Comparison of ENCODE assay signal across 8 cellular contexts in genomic region chr15:56869573-56869972, GRCh38. TPM values are rescaled to one million over a fixed set of nuclear protein-coding genes. Genes with fewer than 3 reads are reported as not detected.
DNase-seq lines count a peak whose midpoint lies in the region; ATAC-seq lines count a peak whose summit lies in the region.

No MANE protein-coding gene starts in this region.

- no peak overlapping the region for H3K27ac ChIP-seq in right cardiac atrium (ENCODE audit: low read length)

- H3K9me3 Mint-ChIP-seq in activated CD8-positive, alpha-beta memory T cell treated with anti-CD3 and anti-CD28 coated beads, Interleukin-2, amount 10 ng/mL, durations not matched to agents 7 days and 5 days (ENCODE audit: low read depth) = no peaks in the 10 kb centered on the region

- no peaks in the 10 kb centered on the region for H3K9me3 ChIP-seq in right cardiac atrium (ENCODE audit: control insufficient read depth, low read length)

- no peaks in the 10 kb centered on the region for H3K36me3 Mint-ChIP-seq in activated CD8-positive, alpha-beta memory T cell treated with anti-CD3 and anti-CD28 coated beads, Interleukin-2, amount 10 ng/mL, durations not matched to agents 7 days and 5 days

- no peak overlapping the region for H3K4me3 Mint-ChIP-seq in activated CD8-positive, alpha-beta memory T cell treated with anti-CD3 and anti-CD28 coated beads, Interleukin-2, amount 10 ng/mL, durations not matched to agents 7 days and 5 days

- intact Hi-C loops in right cardiac atrium (cut with DNase I) = loop anchor here (5.0 kb wide), 2 partner anchors 47 to 372 kb away; no protein-coding TSS in a partner anchor

- peaks cover 1% of the 10 kb centered on the region for H3K4me1 ChIP-seq in right cardiac atrium (ENCODE audit: control insufficient read depth, insufficient read depth, low read length)

- H3K27me3 ChIP-seq in right cardiac atrium (ENCODE audit: control insufficient read depth, insufficient read depth) = no peaks in the 10 kb centered on the region

- H3K27ac Mint-ChIP-seq in activated CD8-positive, alpha-beta memory T cell treated with anti-CD3 and anti-CD28 coated beads, Interleukin-2, amount 10 ng/mL, durations not matched to agents 7 days and 5 days = no peak overlapping the region

- peaks cover 3% of the 10 kb centered on the region for H3K27me3 Mint-ChIP-seq in activated CD8-positive, alpha-beta memory T cell treated with anti-CD3 and anti-CD28 coated beads, Interleukin-2, amount 10 ng/mL, durations not matched to agents 7 days and 5 days

- no peak overlapping the region for H3K4me3 ChIP-seq in right cardiac atrium (ENCODE audit: low read length)

- no peak for ATAC-seq in activated CD8-positive, alpha-beta memory T cell treated with anti-CD3 and anti-CD28 coated beads, Interleukin-2, amount 10 ng/mL, durations not matched to agents 7 days and 5 days
- ATAC-seq in right cardiac atrium (peak in 1 of 2 donors; percentile 51), HG02870 (IDR thresholded peaks at IDR 0.05; ENCODE audit: unreplicated experiment) (no peak)

- 64% methylated on average over 3 of the region's 3 CpGs for WGBS in right cardiac atrium

- H3K4me1 Mint-ChIP-seq in activated CD8-positive, alpha-beta memory T cell treated with anti-CD3 and anti-CD28 coated beads, Interleukin-2, amount 10 ng/mL, durations not matched to agents 7 days and 5 days = no peaks in the 10 kb centered on the region

- CTCF ChIA-PET in activated CD8-positive, alpha-beta memory T cell treated with anti-CD3 and anti-CD28 coated beads, Interleukin-2, amount 10 ng/mL, durations not matched to agents 7 days and 5 days (lab: Charles Lee) = interaction anchor here (0.9 to 2.5 kb wide), 10 partner anchors 9 to 437 kb away, joined by 3 to 24 read pairs (median 4); partner anchors contain the start of gene ZNF280D

- DNase-seq in COR-L47 (lab: John Stamatoyannopoulos, UW) = peak; percentile 13
- DNase-seq in HT-29 (ENCODE audit: low spot score) = peak; percentile 57
- DNase-seq in activated CD8-positive, alpha-beta memory T cell treated with anti-CD3 and anti-CD28 coated beads, Interleukin-2, amount 10 ng/mL, durations not matched to agents 7 days and 5 days = peak; percentile 55
- peak; percentile 46 to 71 (median 57) for DNase-seq in right cardiac atrium
- peak; percentile 38 for DNase-seq in stimulated activated CD4-positive, alpha-beta T cell treated with anti-CD3 and anti-CD28 coated beads, Interleukin-4, amount 100 ng/mL, for 48 hours (ENCODE audit: low read depth in 2 of 2)
- DNase-seq in NCI-H510A (lab: John Stamatoyannopoulos, UW) = no peak
- no peak for DNase-seq in HuH-7 (ENCODE audit: low spot score)

RNA-seq across cellular contexts. Expression of gene TCF12, which starts 48.9 kb away (rescaled TPM):
- 154 and 155 TPM in 2 replicates for total RNA-seq in HT-29 (2014; rRNA removed; shearing (Covaris generic))
- total RNA-seq in activated CD8-positive, alpha-beta memory T cell treated with anti-CD3 and anti-CD28 coated beads, Interleukin-2, amount 10 ng/mL, durations not matched to agents 7 days and 5 days = 10 to 100 TPM; 75.4 to 89.0 TPM
- total RNA-seq in right cardiac atrium = 10 to 100 TPM; 50.4 to 58.8 (median 53.2) TPM
- 11.7 TPM for polyA plus RNA-seq in right cardiac atrium

Comparison
In these comparisons a context has a peak if more than half of its experiments do, and no peak if none do; other contexts are left out.
1. DNase-seq: peak in COR-L47 (single experiment), HT-29 (single experiment), activated CD8-positive, alpha-beta memory T cell treated with anti-CD3 and anti-CD28 coated beads, Interleukin-2, amount 10 ng/mL, durations not matched to agents 7 days and 5 days (single experiment), right cardiac atrium (3 of 3) and stimulated activated CD4-positive, alpha-beta T cell treated with anti-CD3 and anti-CD28 coated beads, Interleukin-4, amount 100 ng/mL, for 48 hours (2 of 2); none in NCI-H510A (single experiment) and HuH-7 (single experiment).